Comparison of ENCODE assay signal across 8 cellular contexts in the genomic region with DNA sequence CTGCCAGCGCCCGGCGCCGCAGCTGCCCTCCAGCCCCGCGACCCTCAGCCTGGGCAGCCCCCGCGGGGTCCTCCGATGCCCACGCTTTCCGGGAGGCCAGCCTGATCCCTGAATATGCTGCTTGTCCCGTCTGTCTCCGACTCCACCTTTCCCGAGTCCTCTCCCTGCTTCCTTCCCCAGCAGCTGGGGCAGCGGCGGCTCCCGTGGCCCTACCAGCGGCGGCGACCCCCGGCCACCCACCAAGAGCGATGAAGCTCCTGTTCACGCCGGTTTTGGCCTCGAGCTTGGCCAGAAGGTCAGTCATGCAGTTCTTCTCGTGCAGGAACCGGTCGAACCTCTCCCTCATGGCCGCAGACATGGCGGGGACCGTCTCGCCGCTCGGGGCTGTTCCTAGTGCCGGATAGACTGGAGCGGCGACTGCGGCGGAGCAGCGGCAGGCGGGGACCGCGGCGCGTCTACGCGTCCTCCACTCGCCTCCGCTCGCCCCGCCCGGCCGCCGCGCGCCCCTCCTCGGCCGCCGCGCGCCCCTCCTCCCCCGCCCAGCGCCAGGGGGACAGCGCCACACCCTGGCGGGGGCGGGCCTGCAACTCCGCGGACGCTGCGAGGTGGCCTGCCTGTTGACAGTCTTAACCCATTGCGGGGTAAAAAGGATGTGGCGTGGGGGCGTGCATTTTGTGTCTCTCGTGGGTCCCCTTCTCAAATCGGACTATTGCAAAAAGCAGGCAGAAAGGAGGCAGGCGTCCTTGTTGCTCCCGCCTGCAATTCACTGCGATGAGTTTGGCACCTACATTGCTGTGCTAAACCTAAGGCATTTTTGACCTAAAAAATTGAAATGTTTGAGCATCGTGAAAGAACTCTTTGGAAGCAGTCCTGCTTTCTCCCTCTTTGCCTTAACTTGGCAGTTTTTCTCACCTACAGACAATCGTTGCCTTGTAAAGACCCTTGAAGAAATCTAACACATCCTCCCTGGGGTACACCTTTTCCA. TPM values are rescaled to one million over a fixed set of nuclear protein-coding genes. Genes with fewer than 3 reads are reported as not detected.
DNase-seq lines count a peak whose midpoint lies in the region; ATAC-seq and TF ChIP-seq lines count a peak whose summit lies in the region.

A gene (minus strand): TSS at position 395 of the 985 bp plus-strand sequence. CDS start 37 bp downstream, at position 358.

- H3K4me3 Mint-ChIP-seq in activated B cell treated with CpG ODN at 0.5 μM for 24 hours: peak within 1 kb of the TSS; percentile 96

- H3K4me1 Mint-ChIP-seq in activated B cell treated with CpG ODN at 0.5 μM for 24 hours: peaks cover 80% of the 10 kb centered on the region

- no peak for TF ChIP-seq CTCF in activated B cell treated with CpG ODN at 0.5 μM for 24 hours (IDR thresholded peaks at IDR 0.05)
- TF ChIP-seq CTCF in cardiac fibroblast (IDR thresholded peaks at IDR 0.05; ENCODE audit: low read depth, low read length): peak; percentile 49

- intact Hi-C loops in activated B cell treated with CpG ODN at 0.5 μM for 24 hours (cut with micrococcal nuclease): loop anchor here (1.0 to 5.0 kb wide), 13 partner anchors 8 to 1410 kb away; a partner anchor contains a TSS

- peak within 1 kb of the TSS; percentile 97 to 99 for H3K4me3 ChIP-seq in cardiac fibroblast (replicated peaks in 1 of 2; ENCODE audit: low read depth in 2 of 2, low read length in 2 of 2)

- peak; percentile 77 for ATAC-seq in GM18867 (IDR thresholded peaks at IDR 0.05; ENCODE audit: unreplicated experiment)
- peak; percentile 58 for ATAC-seq in HG03103 (IDR thresholded peaks at IDR 0.05; ENCODE audit: low read depth, unreplicated experiment)
- ATAC-seq in activated B cell treated with CpG ODN at 0.5 μM for 24 hours (ENCODE audit: low read depth): peak; percentile 77

- H3K9me3 Mint-ChIP-seq in activated B cell treated with CpG ODN at 0.5 μM for 24 hours: no peaks in the 10 kb centered on the region

- peaks cover 31% of the 10 kb centered on the region for H3K36me3 Mint-ChIP-seq in activated B cell treated with CpG ODN at 0.5 μM for 24 hours (ENCODE audit: low read depth)

- peak within 1 kb of the TSS; percentile 94 for H3K27ac Mint-ChIP-seq in activated B cell treated with CpG ODN at 0.5 μM for 24 hours

- POLR2A ChIA-PET in activated B cell treated with CpG ODN at 0.5 μM for 24 hours (lab: Charles Lee): interaction anchor here (0.7 to 6.1 kb wide), 12 partner anchors 8 to 399 kb away, joined by 3 to 41 read pairs (median 6); a partner anchor contains a TSS

- peak; percentile 75 for DNase-seq in ACHN
- peak; percentile 71 for DNase-seq in NCI-H2196 treated with DMSO at 0.1 percent for 48 hours (lab: John Stamatoyannopoulos, UW; ENCODE audit: unreplicated experiment)
- peak; percentile 85 for DNase-seq in activated B cell treated with CpG ODN at 0.5 μM for 24 hours
- peak; percentile 69 to 80 for DNase-seq in cardiac fibroblast (ENCODE audit: low read depth in 2 of 2)
- DNase-seq in iris pigment epithelial cell (ENCODE audit: low read depth): peak; percentile 66
- peak; percentile 71 to 76 (median 72) for DNase-seq in stimulated activated CD4-positive, alpha-beta T cell treated with anti-CD3 and anti-CD28 coated beads, Interleukin-12 subunit alpha, Interleukin-12 subunit beta, amount 100 ng/mL, for 48 hours (ENCODE audit: low read depth in 2 of 3, low spot score in 1 of 3)

- CTCF ChIA-PET in activated B cell treated with CpG ODN at 0.5 μM for 24 hours (lab: Charles Lee): interaction anchor here (0.8 to 2.9 kb wide), 9 partner anchors 10 to 74 kb away, joined by 3 to 16 read pairs (median 4); a partner anchor contains a TSS

- in situ Hi-C loops in ACHN (cut with HindIII; ENCODE audit: low pct_ligation_motif_present, low pct_unique_long_range_greater_than_20kb, low sequenced_read_pairs): no loop called here

- no peaks in the 10 kb centered on the region for H3K27me3 Mint-ChIP-seq in activated B cell treated with CpG ODN at 0.5 μM for 24 hours

RNA-seq across cellular contexts. Expression of the gene that starts here (rescaled TPM):
- total RNA-seq in activated B cell treated with CpG ODN at 0.5 μM for 24 hours: 44.5 and 46.8 TPM in 2 replicates

Comparison
In these comparisons a context has a peak if more than half of its experiments do, and no peak if none do; other contexts are left out.
1. Peak in every context shown above with its lines: DNase-seq, ATAC-seq and H3K4me3 ChIP-seq.